1 cellular context compared by ENCODE assay signal in the genomic region with DNA sequence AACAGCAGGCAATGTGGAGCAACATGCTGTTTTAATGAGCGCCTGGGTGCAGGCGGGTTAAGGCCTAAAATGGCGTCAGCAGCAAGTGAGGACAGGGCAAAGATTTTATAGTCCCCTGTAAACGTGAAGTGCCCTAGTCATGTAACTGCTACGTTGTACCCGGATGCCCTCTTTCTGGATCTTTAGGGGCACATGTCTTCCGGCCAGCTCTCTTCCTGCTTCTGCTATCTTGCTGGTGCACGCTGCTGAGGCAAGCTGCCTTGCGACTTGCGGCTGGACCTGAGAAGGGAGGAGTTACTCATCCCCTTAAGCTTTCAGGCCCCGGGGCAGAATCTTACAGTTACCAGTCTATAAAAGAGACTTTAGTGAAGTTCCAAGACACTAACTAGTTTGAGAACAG.
TF ChIP-seq lines count a peak whose summit lies in the region.

No MANE protein-coding gene starts in this region.

TF ChIP-seq in GM23338, 12 proteins besides CTCF, POLR2A, EP300 and RAD21 (continued from another document):
- TF ChIP-seq, protein P1, sequence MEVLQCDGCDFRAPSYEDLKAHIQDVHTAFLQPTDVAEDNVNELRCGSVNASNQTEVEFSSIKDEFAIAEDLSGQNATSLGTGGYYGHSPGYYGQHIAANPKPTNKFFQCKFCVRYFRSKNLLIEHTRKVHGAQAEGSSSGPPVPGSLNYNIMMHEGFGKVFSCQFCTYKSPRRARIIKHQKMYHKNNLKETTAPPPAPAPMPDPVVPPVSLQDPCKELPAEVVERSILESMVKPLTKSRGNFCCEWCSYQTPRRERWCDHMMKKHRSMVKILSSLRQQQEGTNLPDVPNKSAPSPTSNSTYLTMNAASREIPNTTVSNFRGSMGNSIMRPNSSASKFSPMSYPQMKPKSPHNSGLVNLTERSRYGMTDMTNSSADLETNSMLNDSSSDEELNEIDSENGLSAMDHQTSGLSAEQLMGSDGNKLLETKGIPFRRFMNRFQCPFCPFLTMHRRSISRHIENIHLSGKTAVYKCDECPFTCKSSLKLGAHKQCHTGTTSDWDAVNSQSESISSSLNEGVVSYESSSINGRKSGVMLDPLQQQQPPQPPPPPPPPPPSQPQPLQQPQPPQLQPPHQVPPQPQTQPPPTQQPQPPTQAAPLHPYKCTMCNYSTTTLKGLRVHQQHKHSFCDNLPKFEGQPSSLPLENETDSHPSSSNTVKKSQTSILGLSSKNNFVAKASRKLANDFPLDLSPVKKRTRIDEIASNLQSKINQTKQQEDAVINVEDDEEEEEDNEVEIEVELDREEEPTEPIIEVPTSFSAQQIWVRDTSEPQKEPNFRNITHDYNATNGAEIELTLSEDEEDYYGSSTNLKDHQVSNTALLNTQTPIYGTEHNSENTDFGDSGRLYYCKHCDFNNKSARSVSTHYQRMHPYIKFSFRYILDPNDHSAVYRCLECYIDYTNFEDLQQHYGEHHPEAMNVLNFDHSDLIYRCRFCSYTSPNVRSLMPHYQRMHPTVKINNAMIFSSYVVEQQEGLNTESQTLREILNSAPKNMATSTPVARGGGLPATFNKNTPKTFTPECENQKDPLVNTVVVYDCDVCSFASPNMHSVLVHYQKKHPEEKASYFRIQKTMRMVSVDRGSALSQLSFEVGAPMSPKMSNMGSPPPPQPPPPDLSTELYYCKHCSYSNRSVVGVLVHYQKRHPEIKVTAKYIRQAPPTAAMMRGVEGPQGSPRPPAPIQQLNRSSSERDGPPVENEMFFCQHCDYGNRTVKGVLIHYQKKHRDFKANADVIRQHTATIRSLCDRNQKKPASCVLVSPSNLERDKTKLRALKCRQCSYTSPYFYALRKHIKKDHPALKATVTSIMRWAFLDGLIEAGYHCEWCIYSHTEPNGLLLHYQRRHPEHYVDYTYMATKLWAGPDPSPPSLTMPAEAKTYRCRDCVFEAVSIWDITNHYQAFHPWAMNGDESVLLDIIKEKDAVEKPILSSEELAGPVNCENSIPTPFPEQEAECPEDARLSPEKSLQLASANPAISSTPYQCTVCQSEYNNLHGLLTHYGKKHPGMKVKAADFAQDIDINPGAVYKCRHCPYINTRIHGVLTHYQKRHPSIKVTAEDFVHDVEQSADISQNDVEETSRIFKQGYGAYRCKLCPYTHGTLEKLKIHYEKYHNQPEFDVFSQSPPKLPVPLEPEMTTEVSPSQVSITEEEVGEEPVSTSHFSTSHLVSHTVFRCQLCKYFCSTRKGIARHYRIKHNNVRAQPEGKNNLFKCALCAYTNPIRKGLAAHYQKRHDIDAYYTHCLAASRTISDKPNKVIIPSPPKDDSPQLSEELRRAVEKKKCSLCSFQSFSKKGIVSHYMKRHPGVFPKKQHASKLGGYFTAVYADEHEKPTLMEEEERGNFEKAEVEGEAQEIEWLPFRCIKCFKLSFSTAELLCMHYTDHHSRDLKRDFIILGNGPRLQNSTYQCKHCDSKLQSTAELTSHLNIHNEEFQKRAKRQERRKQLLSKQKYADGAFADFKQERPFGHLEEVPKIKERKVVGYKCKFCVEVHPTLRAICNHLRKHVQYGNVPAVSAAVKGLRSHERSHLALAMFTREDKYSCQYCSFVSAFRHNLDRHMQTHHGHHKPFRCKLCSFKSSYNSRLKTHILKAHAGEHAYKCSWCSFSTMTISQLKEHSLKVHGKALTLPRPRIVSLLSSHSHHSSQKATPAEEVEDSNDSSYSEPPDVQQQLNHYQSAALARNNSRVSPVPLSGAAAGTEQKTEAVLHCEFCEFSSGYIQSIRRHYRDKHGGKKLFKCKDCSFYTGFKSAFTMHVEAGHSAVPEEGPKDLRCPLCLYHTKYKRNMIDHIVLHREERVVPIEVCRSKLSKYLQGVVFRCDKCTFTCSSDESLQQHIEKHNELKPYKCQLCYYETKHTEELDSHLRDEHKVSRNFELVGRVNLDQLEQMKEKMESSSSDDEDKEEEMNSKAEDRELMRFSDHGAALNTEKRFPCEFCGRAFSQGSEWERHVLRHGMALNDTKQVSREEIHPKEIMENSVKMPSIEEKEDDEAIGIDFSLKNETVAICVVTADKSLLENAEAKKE (CRISPR knock-in tag; IDR thresholded peaks at IDR 0.05) = no peak
- no peak for TF ChIP-seq JUNB (IDR thresholded peaks at IDR 0.05; ENCODE audit: unreplicated experiment)
- TF ChIP-seq ZNF331 (CRISPR knock-in tag; IDR thresholded peaks at IDR 0.05; ENCODE audit: low read depth) = no peak
- TF ChIP-seq EZH2 (IDR thresholded peaks at IDR 0.05; ENCODE audit: low read depth, unreplicated experiment) = no peak
- no peak for TF ChIP-seq STAT1 (IDR thresholded peaks at IDR 0.05; ENCODE audit: unreplicated experiment)
- no peak for TF ChIP-seq EZH2phosphoT487 (IDR thresholded peaks at IDR 0.05; ENCODE audit: unreplicated experiment)
- TF ChIP-seq, protein P2, sequence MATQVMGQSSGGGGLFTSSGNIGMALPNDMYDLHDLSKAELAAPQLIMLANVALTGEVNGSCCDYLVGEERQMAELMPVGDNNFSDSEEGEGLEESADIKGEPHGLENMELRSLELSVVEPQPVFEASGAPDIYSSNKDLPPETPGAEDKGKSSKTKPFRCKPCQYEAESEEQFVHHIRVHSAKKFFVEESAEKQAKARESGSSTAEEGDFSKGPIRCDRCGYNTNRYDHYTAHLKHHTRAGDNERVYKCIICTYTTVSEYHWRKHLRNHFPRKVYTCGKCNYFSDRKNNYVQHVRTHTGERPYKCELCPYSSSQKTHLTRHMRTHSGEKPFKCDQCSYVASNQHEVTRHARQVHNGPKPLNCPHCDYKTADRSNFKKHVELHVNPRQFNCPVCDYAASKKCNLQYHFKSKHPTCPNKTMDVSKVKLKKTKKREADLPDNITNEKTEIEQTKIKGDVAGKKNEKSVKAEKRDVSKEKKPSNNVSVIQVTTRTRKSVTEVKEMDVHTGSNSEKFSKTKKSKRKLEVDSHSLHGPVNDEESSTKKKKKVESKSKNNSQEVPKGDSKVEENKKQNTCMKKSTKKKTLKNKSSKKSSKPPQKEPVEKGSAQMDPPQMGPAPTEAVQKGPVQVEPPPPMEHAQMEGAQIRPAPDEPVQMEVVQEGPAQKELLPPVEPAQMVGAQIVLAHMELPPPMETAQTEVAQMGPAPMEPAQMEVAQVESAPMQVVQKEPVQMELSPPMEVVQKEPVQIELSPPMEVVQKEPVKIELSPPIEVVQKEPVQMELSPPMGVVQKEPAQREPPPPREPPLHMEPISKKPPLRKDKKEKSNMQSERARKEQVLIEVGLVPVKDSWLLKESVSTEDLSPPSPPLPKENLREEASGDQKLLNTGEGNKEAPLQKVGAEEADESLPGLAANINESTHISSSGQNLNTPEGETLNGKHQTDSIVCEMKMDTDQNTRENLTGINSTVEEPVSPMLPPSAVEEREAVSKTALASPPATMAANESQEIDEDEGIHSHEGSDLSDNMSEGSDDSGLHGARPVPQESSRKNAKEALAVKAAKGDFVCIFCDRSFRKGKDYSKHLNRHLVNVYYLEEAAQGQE (IDR thresholded peaks at IDR 0.05; ENCODE audit: unreplicated experiment) = no peak
- TF ChIP-seq, protein P3, sequence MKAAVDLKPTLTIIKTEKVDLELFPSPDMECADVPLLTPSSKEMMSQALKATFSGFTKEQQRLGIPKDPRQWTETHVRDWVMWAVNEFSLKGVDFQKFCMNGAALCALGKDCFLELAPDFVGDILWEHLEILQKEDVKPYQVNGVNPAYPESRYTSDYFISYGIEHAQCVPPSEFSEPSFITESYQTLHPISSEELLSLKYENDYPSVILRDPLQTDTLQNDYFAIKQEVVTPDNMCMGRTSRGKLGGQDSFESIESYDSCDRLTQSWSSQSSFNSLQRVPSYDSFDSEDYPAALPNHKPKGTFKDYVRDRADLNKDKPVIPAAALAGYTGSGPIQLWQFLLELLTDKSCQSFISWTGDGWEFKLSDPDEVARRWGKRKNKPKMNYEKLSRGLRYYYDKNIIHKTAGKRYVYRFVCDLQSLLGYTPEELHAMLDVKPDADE (IDR thresholded peaks at IDR 0.05) = no peak
- TF ChIP-seq ZNF114 (CRISPR knock-in tag; IDR thresholded peaks at IDR 0.05) = no peak
- TF ChIP-seq CREB1 (CRISPR knock-in tag; IDR thresholded peaks at IDR 0.05; ENCODE audit: low read depth) = no peak
TF ChIP-seq in GM23338: peak in this region for 0.
